28 cellular contexts compared by ENCODE assay signal in the genomic region with DNA sequence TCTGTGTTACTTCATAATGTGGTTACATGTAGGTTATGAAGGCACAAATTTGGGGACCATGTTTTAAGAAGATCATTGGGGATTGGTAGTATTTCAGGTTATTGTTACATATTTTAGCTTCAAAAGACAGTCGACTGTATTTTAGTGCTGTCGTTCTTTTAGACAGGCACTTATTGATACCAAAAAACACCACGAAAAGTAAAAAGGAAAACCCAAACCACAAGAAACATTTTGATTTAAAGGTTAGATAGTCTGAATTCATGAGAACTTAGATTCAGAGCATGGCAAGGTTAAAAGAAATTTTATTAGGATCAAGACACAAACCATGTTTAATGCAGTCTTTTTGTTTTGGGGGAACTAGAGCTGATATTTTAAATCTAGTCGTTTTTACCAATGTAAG.
DNase-seq lines count a peak whose midpoint lies in the region; ATAC-seq and TF ChIP-seq lines count a peak whose summit lies in the region.
"Had no signal": no experiment of that assay in that cellular context is flagged by ENCODE, and none has a peak within 500 bp of the region (broad histone marks: within the 10 kb centered on the region; RNA-seq: fewer than 3 reads in every experiment).

No MANE protein-coding gene starts in this region.

- H3K4me3 Mint-ChIP-seq in activated T-cell treated with anti-CD3 and anti-CD28 coated beads, Interleukin-2, amount 50 U/mL, for 72 hours: peak overlapping the region in 1 of 2 donors; percentile 6
- H3K4me3 Mint-ChIP-seq in activated T-helper 2 cell treated with anti-CD3 and anti-CD28 coated beads, Interferon-gamma antibody, Interleukin-2, Interleukin-4, amounts not matched to agents 10 μg/mL and 5 μg/mL and 100 μg/mL, durations not matched to agents 14 hours and 24 hours and 36 hours (ENCODE audit: low read depth): peak overlapping the region; percentile 4
- H3K4me3 Mint-ChIP-seq in naive thymus-derived CD4-positive, alpha-beta T cell: peak overlapping the region in 6 of 10 donors; percentile 13 to 55 (median 44)
- H3K4me3 Mint-ChIP-seq: B cell; CD8-positive, alpha-beta memory T cell; GM23338; H9 had no signal

- intact Hi-C loops in activated T-helper 2 cell treated with anti-CD3 and anti-CD28 coated beads, Interferon-gamma antibody, Interleukin-2, Interleukin-4, amounts not matched to agents 10 μg/mL and 5 μg/mL and 100 μg/mL, durations not matched to agents 14 hours and 24 hours and 36 hours (cut with micrococcal nuclease): loop anchor here (10.0 kb wide), 2 partner anchors 206 to 994 kb away; partner anchors contain the start of genes CAMKMT and PREPL
- intact Hi-C loops in naive thymus-derived CD4-positive, alpha-beta T cell (cut with micrococcal nuclease): no loop called here
- intact Hi-C loops in ovary (cut with DNase I): loop anchor here in 1 of 4 donors (10.0 kb wide), 1 partner anchor 156 kb away; no protein-coding TSS in a partner anchor

- no peaks in the 10 kb centered on the region for H3K9me3 Mint-ChIP-seq in activated T-cell treated with anti-CD3 and anti-CD28 coated beads, Interleukin-2, amount 50 U/mL, for 72 hours
- H3K9me3 Mint-ChIP-seq in activated T-helper 2 cell treated with anti-CD3 and anti-CD28 coated beads, Interferon-gamma antibody, Interleukin-2, Interleukin-4, amounts not matched to agents 10 μg/mL and 5 μg/mL and 100 μg/mL, durations not matched to agents 14 hours and 24 hours and 36 hours: no peaks in the 10 kb centered on the region
- no peaks in the 10 kb centered on the region for H3K9me3 Mint-ChIP-seq in naive thymus-derived CD4-positive, alpha-beta T cell
- H3K9me3 Mint-ChIP-seq: CD8-positive, alpha-beta memory T cell; GM23338; H9 had no signal

- no peak for DNase-seq in activated T-cell treated with anti-CD3 and anti-CD28 coated beads, Interleukin-2, amount 50 U/mL, for 72 hours
- no peak for DNase-seq in activated T-cell treated with anti-CD3 and anti-CD28 coated beads for 4 hours
- DNase-seq in Jurkat, Clone E6-1 (ENCODE audit: low read depth, low spot score): peak; percentile 11
- DNase-seq in activated T-helper 2 cell treated with anti-CD3 and anti-CD28 coated beads, Interferon-gamma antibody, Interleukin-2, Interleukin-4, amounts not matched to agents 10 μg/mL and 5 μg/mL and 100 μg/mL, durations not matched to agents 14 hours and 24 hours and 36 hours (ENCODE audit: low spot score): no peak
- peak in 2 of 9 donors; percentile 10 to 23 for DNase-seq in naive thymus-derived CD4-positive, alpha-beta T cell
- DNase-seq in NCI-H1436 (lab: John Stamatoyannopoulos, UW): no peak
- DNase-seq in ovary: no peak
- DNase-seq: Calu3; CD8-positive, alpha-beta memory T cell; DMS153; H9; KG1; NCI-H1048; NCI-H1417; NCI-H1694 treated with DMSO at 0.1 percent for 48 hours; NCI-H2081 treated with DMSO at 0.1 percent for 48 hours; NCI-H2171; NCI-H226; NCI-H510A; NCI-H69; SHP77 had no signal

- H3K36me3 Mint-ChIP-seq in activated T-cell treated with anti-CD3 and anti-CD28 coated beads, Interleukin-2, amount 50 U/mL, for 72 hours (ENCODE audit: insufficient read depth in 2 of 2): no peaks in the 10 kb centered on the region
- H3K36me3 Mint-ChIP-seq in activated T-helper 2 cell treated with anti-CD3 and anti-CD28 coated beads, Interferon-gamma antibody, Interleukin-2, Interleukin-4, amounts not matched to agents 10 μg/mL and 5 μg/mL and 100 μg/mL, durations not matched to agents 14 hours and 24 hours and 36 hours (ENCODE audit: low read depth): no peaks in the 10 kb centered on the region
- peaks cover 0 to 23% (median 5%) of the 10 kb centered on the region in 5 donors for H3K36me3 Mint-ChIP-seq in naive thymus-derived CD4-positive, alpha-beta T cell

- peak overlapping the region; percentile 36 for H3K27ac Mint-ChIP-seq in activated T-cell treated with anti-CD3 and anti-CD28 coated beads, Interleukin-2, amount 50 U/mL, for 72 hours
- H3K27ac Mint-ChIP-seq in activated T-helper 2 cell treated with anti-CD3 and anti-CD28 coated beads, Interferon-gamma antibody, Interleukin-2, Interleukin-4, amounts not matched to agents 10 μg/mL and 5 μg/mL and 100 μg/mL, durations not matched to agents 14 hours and 24 hours and 36 hours: peak overlapping the region; percentile 16
- H3K27ac Mint-ChIP-seq in naive thymus-derived CD4-positive, alpha-beta T cell: peak overlapping the region in 6 of 9 donors; percentile 1 to 57 (median 30)
- H3K27ac Mint-ChIP-seq: B cell, GM23338 had no signal

- POLR2A ChIA-PET in naive thymus-derived CD4-positive, alpha-beta T cell (lab: Charles Lee): no interaction called here

- no peak for TF ChIP-seq EP300 in ovary (IDR thresholded peaks at IDR 0.05)

- no peaks in the 10 kb centered on the region for H3K36me3 ChIP-seq in naive thymus-derived CD4-positive, alpha-beta T cell (ENCODE audit: control insufficient read depth in 2 of 3, insufficient read depth in 3 of 3, low read length in 3 of 3)
- H3K36me3 ChIP-seq in ovary: no peaks in the 10 kb centered on the region

- WGBS in ovary, 3 donors: 80 to 88% (median 81%) methylated on average over 4 of the region's 4 CpGs

- no peaks in the 10 kb centered on the region for H3K9me3 ChIP-seq in naive thymus-derived CD4-positive, alpha-beta T cell (ENCODE audit: control insufficient read depth in 2 of 3, low read length in 3 of 3)
- H3K9me3 ChIP-seq in ovary: no peaks in the 10 kb centered on the region

- no peak for TF ChIP-seq POLR2A in ovary (IDR thresholded peaks at IDR 0.05)

- H3K27me3 Mint-ChIP-seq in activated T-cell treated with anti-CD3 and anti-CD28 coated beads, Interleukin-2, amount 50 U/mL, for 72 hours (ENCODE audit: low read depth): no peaks in the 10 kb centered on the region
- H3K27me3 Mint-ChIP-seq in activated T-helper 2 cell treated with anti-CD3 and anti-CD28 coated beads, Interferon-gamma antibody, Interleukin-2, Interleukin-4, amounts not matched to agents 10 μg/mL and 5 μg/mL and 100 μg/mL, durations not matched to agents 14 hours and 24 hours and 36 hours (ENCODE audit: low read depth): peaks cover 11% of the 10 kb centered on the region
- no peaks in the 10 kb centered on the region for H3K27me3 Mint-ChIP-seq in naive thymus-derived CD4-positive, alpha-beta T cell
- H3K27me3 Mint-ChIP-seq: B cell; CD8-positive, alpha-beta memory T cell had no signal

- TF ChIP-seq CTCF in ovary (IDR thresholded peaks at IDR 0.05): no peak

- H3K4me1 ChIP-seq in naive thymus-derived CD4-positive, alpha-beta T cell (ENCODE audit: control insufficient read depth in 2 of 2, insufficient read depth in 2 of 2, low read length in 2 of 2): peaks cover 0 to 14% of the 10 kb centered on the region in 2 donors
- H3K4me1 ChIP-seq in ovary (ENCODE audit: insufficient read depth): no peaks in the 10 kb centered on the region

- H3K27me3 ChIP-seq in naive thymus-derived CD4-positive, alpha-beta T cell (ENCODE audit: control insufficient read depth in 2 of 2, insufficient read depth in 2 of 2, low read length in 2 of 2): no peaks in the 10 kb centered on the region
- H3K27me3 ChIP-seq in ovary: no peaks in the 10 kb centered on the region

- H3K4me3 ChIP-seq in Jurkat, Clone E6-1 (ENCODE audit: low read length): no peak overlapping the region
- H3K4me3 ChIP-seq in naive thymus-derived CD4-positive, alpha-beta T cell (ENCODE audit: low read length): no peak overlapping the region
- H3K4me3 ChIP-seq in ovary: no peak overlapping the region
- H3K4me3 ChIP-seq: GM23338 had no signal

- ATAC-seq in activated T-cell treated with anti-CD3 and anti-CD28 coated beads, Interleukin-2, amount 50 U/mL, for 72 hours (replicated peaks in 1 of 2): no peak
- no peak for ATAC-seq in naive thymus-derived CD4-positive, alpha-beta T cell
- ATAC-seq in GM18907 (IDR thresholded peaks at IDR 0.05; ENCODE audit: unreplicated experiment): no peak
- ATAC-seq: GM23338, Panc1 had no signal

- CTCF ChIA-PET in naive thymus-derived CD4-positive, alpha-beta T cell (lab: Charles Lee): interaction anchor here (0.6 kb wide), 1 partner anchor 30 kb away, joined by 3 read pairs; no protein-coding TSS in a partner anchor

- no peak overlapping the region for H3K27ac ChIP-seq in naive thymus-derived CD4-positive, alpha-beta T cell (ENCODE audit: low read depth, low read length)
- H3K27ac ChIP-seq in ovary: no peak overlapping the region
- H3K27ac ChIP-seq: 22Rv1, C4-2B, RWPE1 had no signal

- H3K4me1 Mint-ChIP-seq in activated T-cell treated with anti-CD3 and anti-CD28 coated beads, Interleukin-2, amount 50 U/mL, for 72 hours (ENCODE audit: low read depth): peaks cover 37% of the 10 kb centered on the region
- peaks cover 23% of the 10 kb centered on the region for H3K4me1 Mint-ChIP-seq in activated T-helper 2 cell treated with anti-CD3 and anti-CD28 coated beads, Interferon-gamma antibody, Interleukin-2, Interleukin-4, amounts not matched to agents 10 μg/mL and 5 μg/mL and 100 μg/mL, durations not matched to agents 14 hours and 24 hours and 36 hours (ENCODE audit: low read depth)
- peaks cover 6 to 48% (median 39%) of the 10 kb centered on the region in 7 donors for H3K4me1 Mint-ChIP-seq in naive thymus-derived CD4-positive, alpha-beta T cell
- H3K4me1 Mint-ChIP-seq: B cell had no signal
